In genomic region chr11:62548545-62549335, GRCh38 we compare ENCODE assay signal across 1 cellular context.
A peak's percentile ranks its signal among the peaks of the same experiment; 100 is the strongest.
TF ChIP-seq lines count a peak whose summit lies in the region.

No MANE protein-coding gene starts in this region.

TF ChIP-seq in HepG2, 621 proteins besides CTCF, POLR2A, EP300 and RAD21 (continued from another document and continues in another):
- TF ChIP-seq PRDM15 (CRISPR knock-in tag; IDR thresholded peaks at IDR 0.05) (no peak), ZBTB7B (CRISPR knock-in tag; IDR thresholded peaks at IDR 0.05) (peak; percentile 78; the same call in 1 of the 2 replicates), FOXP4 (CRISPR knock-in tag; IDR thresholded peaks at IDR 0.05) (peak; percentile 74; the same call in 1 of the 2 replicates), MZF1 (CRISPR knock-in tag; IDR thresholded peaks at IDR 0.05; ENCODE audit: borderline replicate concordance) (no peak), ZNF724P (CRISPR knock-in tag; IDR thresholded peaks at IDR 0.05; ENCODE audit: borderline replicate concordance) (no peak), HOXA5 (CRISPR knock-in tag; IDR thresholded peaks at IDR 0.05) (no peak), HNF4G (IDR thresholded peaks at IDR 0.05; ENCODE audit: borderline replicate concordance, low read depth, low read length) (peak; percentile 64), HNF4G (CRISPR knock-in tag; IDR thresholded peaks at IDR 0.05; ENCODE audit: borderline replicate concordance, low read depth) (0 out of 2 replicates have a peak, but pooled peaks have one; percentile 25), BCL6 (CRISPR knock-in tag; IDR thresholded peaks at IDR 0.05) (peak; percentile 78), TBP (CRISPR knock-in tag; IDR thresholded peaks at IDR 0.05) (no peak), TFAP4 (IDR thresholded peaks at IDR 0.05; ENCODE audit: borderline replicate concordance, low read depth) (peak; percentile 28; the same call in 1 of the 2 replicates), ZFP91 (CRISPR knock-in tag; IDR thresholded peaks at IDR 0.05; ENCODE audit: borderline replicate concordance) (no peak), BRD4 (CRISPR knock-in tag; IDR thresholded peaks at IDR 0.05) (no peak), PHF21A (CRISPR knock-in tag; IDR thresholded peaks at IDR 0.05) (peak; percentile 51; the same call in 1 of the 2 replicates), ZFP36L2 (CRISPR knock-in tag; IDR thresholded peaks at IDR 0.05) (no peak), ZNF775 (CRISPR knock-in tag; IDR thresholded peaks at IDR 0.05; ENCODE audit: borderline replicate concordance) (no peak), ZFP82 (CRISPR knock-in tag; IDR thresholded peaks at IDR 0.05; ENCODE audit: borderline replicate concordance) (no peak), ZUFSP (CRISPR knock-in tag; IDR thresholded peaks at IDR 0.05; ENCODE audit: borderline replicate concordance) (no peak), ZNF382 (CRISPR knock-in tag; IDR thresholded peaks at IDR 0.05; ENCODE audit: borderline replicate concordance) (no peak), ASH2L (IDR thresholded peaks at IDR 0.05; ENCODE audit: insufficient read length, low read depth, low read length) (no peak), ZZZ3 (CRISPR knock-in tag; IDR thresholded peaks at IDR 0.05; ENCODE audit: borderline replicate concordance) (no peak), RORA (CRISPR knock-in tag; IDR thresholded peaks at IDR 0.05) (no peak), ZBTB46 (CRISPR knock-in tag; IDR thresholded peaks at IDR 0.05; ENCODE audit: borderline replicate concordance) (no peak), ATAD3A (CRISPR knock-in tag; IDR thresholded peaks at IDR 0.05) (no peak), UBTF (CRISPR knock-in tag; IDR thresholded peaks at IDR 0.05) (no peak), MED1 (CRISPR knock-in tag; IDR thresholded peaks at IDR 0.05) (peak; percentile 78), PHF20 (CRISPR knock-in tag; IDR thresholded peaks at IDR 0.05) (no peak), ZNF574 (CRISPR knock-in tag; IDR thresholded peaks at IDR 0.05) (peak; percentile 26; the same call in 1 of the 2 replicates), ZNF777 (CRISPR knock-in tag; IDR thresholded peaks at IDR 0.05) (no peak), YY1 (IDR thresholded peaks at IDR 0.05; ENCODE audit: insufficient read depth, insufficient replicate concordance, low read depth, low read length) (peak; percentile 11), TCF7L2 (IDR thresholded peaks at IDR 0.05; ENCODE audit: low read depth, low read length) (no peak), AGO1 (IDR thresholded peaks at IDR 0.05; ENCODE audit: low read depth, low read length, poor library complexity, severe bottlenecking) (no peak), SKIL (CRISPR knock-in tag; IDR thresholded peaks at IDR 0.05; ENCODE audit: borderline replicate concordance) (peak; percentile 59), ZNF44 (CRISPR knock-in tag; IDR thresholded peaks at IDR 0.05) (no peak), ARID3A (IDR thresholded peaks at IDR 0.05; ENCODE audit: low read depth, low read length) (no peak), RELA (CRISPR knock-in tag; IDR thresholded peaks at IDR 0.05) (no peak), IKZF1 (IDR thresholded peaks at IDR 0.05) (no peak), ARNTL (CRISPR knock-in tag; IDR thresholded peaks at IDR 0.05) (no peak)
